Comparison of ENCODE assay signal across 8 cellular contexts in the genomic region with DNA sequence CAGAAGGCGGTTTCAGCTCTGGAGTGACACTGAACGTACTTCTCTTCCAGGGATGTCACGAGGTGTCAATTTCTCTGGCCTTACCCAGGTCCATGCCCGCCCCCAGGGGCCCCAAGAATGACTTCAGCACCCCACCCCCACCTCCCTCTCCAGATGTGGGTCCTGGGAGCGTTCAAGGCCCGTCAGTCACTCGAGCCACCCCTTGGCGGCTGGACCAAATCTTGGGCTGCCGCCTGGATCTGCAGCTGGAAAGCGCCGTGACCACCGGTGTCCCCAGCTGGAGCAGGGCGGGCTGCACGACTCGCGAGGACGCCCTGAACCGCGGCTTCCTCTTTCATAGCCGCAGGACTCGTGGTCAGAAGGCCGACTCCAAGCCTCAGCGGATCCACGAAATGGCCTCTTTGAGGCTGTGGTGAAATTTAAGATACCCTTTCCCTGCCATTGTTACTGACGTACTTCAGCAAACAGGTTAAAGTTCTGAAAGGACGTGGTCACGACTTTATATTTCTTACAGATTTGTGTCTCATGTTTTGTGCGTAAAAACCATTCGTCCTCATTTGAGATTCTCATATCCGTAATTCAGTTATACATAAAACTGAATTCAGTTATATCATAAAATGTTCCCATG. TPM values are rescaled to one million over a fixed set of nuclear protein-coding genes. Genes with fewer than 3 reads are reported as not detected.
DNase-seq lines count a peak whose midpoint lies in the region; ATAC-seq, FAIRE-seq and TF ChIP-seq lines count a peak whose summit lies in the region.

No MANE protein-coding gene starts in this region.

- TF ChIP-seq RAD21 in IMR-90 (IDR thresholded peaks at IDR 0.05; ENCODE audit: low read length), result no peak

- H3K9ac ChIP-seq in IMR-90 (ENCODE audit: low read depth, low read length), result peak overlapping the region; percentile 69

- H3K18ac ChIP-seq in IMR-90 (ENCODE audit: low read depth, low read length), result peak overlapping the region; percentile 45

- peak overlapping the region; percentile 74 to 90 for H4K8ac ChIP-seq in IMR-90 (ENCODE audit: low read depth in 2 of 2, low read length in 2 of 2)

- 0 out of 2 replicates have a peak overlapping the region, but pooled peaks have one; percentile 12 for H2AK5ac ChIP-seq in IMR-90 (ENCODE audit: low read depth, low read length)

- H3K36me3 ChIP-seq in IMR-90 (ENCODE audit: control insufficient read depth, insufficient read depth, low read length) (peaks cover 4% of the 10 kb centered on the region; the same call in 1 of the 2 replicates), RWPE2 (ENCODE audit: low read depth) (no peaks in the 10 kb centered on the region)

- H3K27ac Mint-ChIP-seq in activated naive CD4-positive, alpha-beta T cell treated with anti-CD3 and anti-CD28 coated beads for 36 hours, result peak overlapping the region; percentile 89
- peak overlapping the region; percentile 74 for H3K27ac Mint-ChIP-seq in neural crest cell (ENCODE audit: unreplicated experiment)

- H3K14ac ChIP-seq in IMR-90 (replicated peaks; ENCODE audit: low read depth, low read length), result peak overlapping the region; percentile 97

- H3K79me1 ChIP-seq in IMR-90 (ENCODE audit: low read depth in 1 of 2, low read length in 2 of 2), result 0 out of 4 replicates have a peak, but pooled peaks cover 0 to 5% of the 10 kb centered on the region in 2 experiments

- peak overlapping the region; percentile 81 for H4K5ac ChIP-seq in IMR-90 (ENCODE audit: low read depth, low read length)

- peak overlapping the region; percentile 97 for H2AFZ ChIP-seq in IMR-90 (replicated peaks; ENCODE audit: low read length, poor library complexity)

- peak overlapping the region; percentile 94 for H3K4ac ChIP-seq in IMR-90 (ENCODE audit: low read depth, low read length)

- peak overlapping the region; percentile 94 for H3K4me2 ChIP-seq in IMR-90 (ENCODE audit: low read depth, low read length)

- peaks cover 24% of the 10 kb centered on the region for H3K4me1 Mint-ChIP-seq in activated naive CD4-positive, alpha-beta T cell treated with anti-CD3 and anti-CD28 coated beads for 36 hours (ENCODE audit: low read depth)
- peaks cover 19% of the 10 kb centered on the region for H3K4me1 Mint-ChIP-seq in neural crest cell

- no peaks in the 10 kb centered on the region for H4K20me1 ChIP-seq in IMR-90 (ENCODE audit: insufficient read depth, low read length)

- H2BK15ac ChIP-seq in IMR-90 (ENCODE audit: low read depth, low read length), result no peak overlapping the region; the same call in 2 of the 3 replicates

- H4K91ac ChIP-seq in IMR-90 (ENCODE audit: insufficient read depth, low read depth, low read length), result peak overlapping the region; percentile 81; the same call in 1 of the 2 replicates

- H3K9me3 Mint-ChIP-seq in activated naive CD4-positive, alpha-beta T cell treated with anti-CD3 and anti-CD28 coated beads for 36 hours, result no peaks in the 10 kb centered on the region
- H3K9me3 Mint-ChIP-seq in neural crest cell, result no peaks in the 10 kb centered on the region

- DNase-seq in DMS53 treated with DMSO at 0.1 percent for 48 hours (lab: John Stamatoyannopoulos, UW; ENCODE audit: unreplicated experiment) (peak; percentile 84), IMR-90 (peak; percentile 51), RWPE2 (ENCODE audit: low spot score) (no peak), frontal cortex (ENCODE audit: low spot score in 2 of 2) (peak; percentile 43 to 63), neural crest cell (ENCODE audit: low read depth, low spot score) (peak; percentile 47)
- peak; percentile 44 for DNase-seq in activated naive CD4-positive, alpha-beta T cell treated with anti-CD3 and anti-CD28 coated beads for 36 hours

- TF ChIP-seq POLR2A in IMR-90 (IDR thresholded peaks at IDR 0.05; ENCODE audit: low read depth, low read length), result no peak

- no TSS peak for BruUV-seq in IMR-90 (replicated peaks; lab: Mats Ljungman, UMichigan)

- no peaks in the 10 kb centered on the region for H3K27me3 Mint-ChIP-seq in activated naive CD4-positive, alpha-beta T cell treated with anti-CD3 and anti-CD28 coated beads for 36 hours (ENCODE audit: low read depth)
- no peaks in the 10 kb centered on the region for H3K27me3 Mint-ChIP-seq in neural crest cell (ENCODE audit: low read depth)

- H3K27me3 ChIP-seq in IMR-90 (ENCODE audit: control insufficient read depth, insufficient read depth, low read length), result no peaks in the 10 kb centered on the region
- no peaks in the 10 kb centered on the region for H3K27me3 ChIP-seq in RWPE2 (ENCODE audit: insufficient read depth, poor library complexity, severe bottlenecking)

- no peak overlapping the region for H2AK9ac ChIP-seq in IMR-90 (replicated peaks; ENCODE audit: low read depth, low read length, poor library complexity)

- in situ Hi-C loops in IMR-90 (cut with MboI; ENCODE audit: low sequenced_read_pairs), result no loop called here

- TF ChIP-seq CTCF in IMR-90 (conservative IDR thresholded peaks at IDR 0.05; ENCODE audit: low read depth, low read length) (no peak), RWPE2 (IDR thresholded peaks at IDR 0.05; ENCODE audit: poor library complexity, severe bottlenecking) (no peak), neural crest cell (conservative IDR thresholded peaks at IDR 0.05) (no peak)

- H2BK5ac ChIP-seq in IMR-90 (ENCODE audit: low read depth, low read length, poor library complexity, severe bottlenecking), result peak overlapping the region; percentile 90

- H3K4me3 Mint-ChIP-seq in activated naive CD4-positive, alpha-beta T cell treated with anti-CD3 and anti-CD28 coated beads for 36 hours, result peak overlapping the region; percentile 95
- H3K4me3 Mint-ChIP-seq in neural crest cell, result peak overlapping the region; percentile 95

- H3K27ac ChIP-seq in IMR-90 (ENCODE audit: insufficient read depth, low read length) (peak overlapping the region; percentile 63), RWPE2 (ENCODE audit: poor library complexity, severe bottlenecking) (peak overlapping the region; percentile 51), temporal lobe (ENCODE audit: low read depth, low read length) (peak overlapping the region; percentile 84)

- ATAC-seq in GM21619 (IDR thresholded peaks at IDR 0.05; ENCODE audit: unreplicated experiment), result peak; percentile 40
- peak; percentile 42 for ATAC-seq in IMR-90 (ENCODE audit: low read depth)
- peak; percentile 42 for ATAC-seq in RWPE2 (ENCODE audit: low read depth)

- H3K36me3 Mint-ChIP-seq in activated naive CD4-positive, alpha-beta T cell treated with anti-CD3 and anti-CD28 coated beads for 36 hours (ENCODE audit: low read depth), result peaks cover 10% of the 10 kb centered on the region
- no peaks in the 10 kb centered on the region for H3K36me3 Mint-ChIP-seq in neural crest cell (ENCODE audit: low read depth)

- H3K4me1 ChIP-seq in IMR-90 (ENCODE audit: control insufficient read depth, insufficient read depth, low read length), result peaks cover 8% of the 10 kb centered on the region; the same call in 1 of the 2 replicates
- H3K4me1 ChIP-seq in RWPE2 (ENCODE audit: insufficient read depth, poor library complexity, severe bottlenecking), result peaks cover 5% of the 10 kb centered on the region

- no peaks in the 10 kb centered on the region for H3K9me1 ChIP-seq in IMR-90 (ENCODE audit: insufficient read depth, low read length)

- CTCF ChIA-PET in IMR-90 (lab: Yijun Ruan, JAX), result interaction anchor here (0.7 to 2.8 kb wide), 19 partner anchors 11 to 274 kb away, joined by 3 to 34 read pairs (median 6); a partner anchor contains a TSS
- CTCF ChIA-PET in activated naive CD4-positive, alpha-beta T cell treated with anti-CD3 and anti-CD28 coated beads for 36 hours (lab: Charles Lee), result interaction anchor here (0.6 to 3.3 kb wide), 26 partner anchors 10 to 360 kb away, joined by 3 to 63 read pairs (median 6); a partner anchor contains a TSS

- peak overlapping the region; percentile 47; the same call in 1 of the 2 replicates for H2BK120ac ChIP-seq in IMR-90 (ENCODE audit: low read depth, low read length)

- H3K4me3 ChIP-seq in IMR-90 (ENCODE audit: insufficient read depth, low read depth, low read length) (peak overlapping the region; percentile 42), RWPE2 (ENCODE audit: severe bottlenecking) (peak overlapping the region; percentile 46)

- POLR2A ChIA-PET in IMR-90 (lab: Charles Lee; ENCODE audit: unreplicated experiment), result interaction anchor here (1.2 kb wide), 1 partner anchor 29 kb away, joined by 4 read pairs; a partner anchor contains a TSS

- WGBS in IMR-90 (ENCODE audit: extremely low coverage in 2 of 2, insufficient read length in 1 of 2), 2 experiments, result 7% methylated on average over 10 of the region's 30 CpGs; no CpG with 5 or more reads in 1 of the 2 experiments

- H3K9me3 ChIP-seq in IMR-90 (ENCODE audit: control insufficient read depth, insufficient read depth, low read length), result no peaks in the 10 kb centered on the region
- no peaks in the 10 kb centered on the region for H3K9me3 ChIP-seq in RWPE2 (ENCODE audit: severe bottlenecking)

- H2BK20ac ChIP-seq in IMR-90 (ENCODE audit: low read depth, low read length), result peak overlapping the region; percentile 21; the same call in 1 of the 2 replicates

- intact Hi-C loops in IMR-90 (cut with micrococcal nuclease), result no loop called here
- intact Hi-C loops in activated naive CD4-positive, alpha-beta T cell treated with anti-CD3 and anti-CD28 coated beads for 36 hours (cut with micrococcal nuclease), result loop anchor here (1.0 to 10.0 kb wide), 9 partner anchors 15 to 717 kb away; a partner anchor contains a TSS

- dilution Hi-C loops in IMR-90 (cut with HindIII; ENCODE audit: low sequenced_read_pairs, unreplicated experiment), result no loop called here

- H3K56ac ChIP-seq in IMR-90 (ENCODE audit: extremely low read depth, insufficient read depth, low read length), result peak overlapping the region; percentile 81

- no peak for FAIRE-seq in frontal cortex (lab: Jason Lieb, UNC)

- peak overlapping the region; percentile 98 for H3K23ac ChIP-seq in IMR-90 (ENCODE audit: low read depth, low read length)

TF ChIP-seq in IMR-90, 13 proteins besides CTCF, POLR2A, EP300 and RAD21 (continues in another document):
- TF ChIP-seq SMC3 (IDR thresholded peaks at IDR 0.05; ENCODE audit: low read depth, low read length) (no peak), RFX5 (IDR thresholded peaks at IDR 0.05; ENCODE audit: low read depth, low read length) (no peak), MAZ (IDR thresholded peaks at IDR 0.05; ENCODE audit: borderline replicate concordance, low read depth, low read length) (no peak; the same call in 1 of the 2 replicates), CEBPB (IDR thresholded peaks at IDR 0.05; ENCODE audit: low read depth, low read length) (no peak), FOS (IDR thresholded peaks at IDR 0.05; ENCODE audit: low read depth, low read length) (no peak), MXI1 (IDR thresholded peaks at IDR 0.05; ENCODE audit: borderline replicate concordance, low read depth, low read length) (no peak), RCOR1 (IDR thresholded peaks at IDR 0.05; ENCODE audit: insufficient replicate concordance, low read length) (no peak)

RNA-seq across cellular contexts. Expression of a gene that starts 29.3 kb away (rescaled TPM):
- total RNA-seq in IMR-90 (2012; rRNA removed), result 6.3 and 6.7 TPM in 2 replicates
- polyA plus RNA-seq in IMR-90 (2012; rRNA removed), result 3.3 and 4.1 TPM in 2 replicates
- 0.90 and 1.1 TPM in 2 replicates for polyA plus RNA-seq in IMR-90 (2012; cell fraction: cytosol; rRNA removed)
- polyA plus RNA-seq in IMR-90 (2012; cell fraction: nucleus; rRNA removed; ENCODE audit: low replicate concordance), result 2.4 and 14.2 TPM in 2 replicates
- 10 to 100 TPM; 19.1 to 19.7 TPM for total RNA-seq in activated naive CD4-positive, alpha-beta T cell treated with anti-CD3 and anti-CD28 coated beads for 36 hours
- 0.41 TPM for total RNA-seq in frontal cortex
- total RNA-seq in neural crest cell, result 0.77 and 0.80 TPM in 2 replicates
- 0.49 TPM for total RNA-seq in temporal lobe
